ENCODE assay signal across 18 cellular contexts in genomic region chr11:17609536-17610401, GRCh38.
DNase-seq lines count a peak whose midpoint lies in the region; ATAC-seq and TF ChIP-seq lines count a peak whose summit lies in the region.
"Had no signal": no experiment of that assay in that cellular context is flagged by ENCODE, and none has a peak within 500 bp of the region (broad histone marks: within the 10 kb centered on the region; RNA-seq: fewer than 3 reads in every experiment).

No MANE protein-coding gene starts in this region.

- no peaks in the 10 kb centered on the region for H3K4me1 ChIP-seq in foreskin keratinocyte

- no peak for ATAC-seq in foreskin keratinocyte

- peak; percentile 5 for DNase-seq in activated CD4-positive, alpha-beta memory T cell treated with anti-CD3 and anti-CD28 coated beads for 36 hours
- no peak for DNase-seq in activated CD4-positive, alpha-beta memory T cell treated with anti-CD3 and anti-CD28 coated beads, Interleukin-2, amount 10 ng/mL, durations not matched to agents 7 days and 5 days
- DNase-seq in GM13976 (ENCODE audit: low spot score) = peak; percentile 38
- peak; percentile 49 for DNase-seq in islet precursor cell
- peak; percentile 15 for DNase-seq in stimulated activated CD8-positive, alpha-beta memory T cell treated with anti-CD3 and anti-CD28 coated beads, Interleukin-4, amount 100 ng/mL, for 48 hours
- no peak for DNase-seq in NCI-H187 (lab: John Stamatoyannopoulos, UW)
- no peak for DNase-seq in foreskin keratinocyte
- DNase-seq: H9, KG1, NCI-H1105 treated with DMSO at 0.1 percent for 48 hours, NCI-H1694 treated with DMSO at 0.1 percent for 48 hours, NCI-H2107, NCI-H524, NCI-H82, PC-9, SIG-M5 had no signal

- TF ChIP-seq CTCF in GM13976 (IDR thresholded peaks at IDR 0.05; ENCODE audit: borderline replicate concordance, control extremely low read depth, extremely low read depth, insufficient read depth, missing control alignments) (no peak), foreskin keratinocyte (conservative IDR thresholded peaks at IDR 0.05) (no peak)

- H3K27ac ChIP-seq in foreskin keratinocyte = no peak overlapping the region
- H3K27ac ChIP-seq: C4-2B, PC-9, RWPE1 had no signal

- CTCF ChIA-PET in activated CD4-positive, alpha-beta memory T cell treated with anti-CD3 and anti-CD28 coated beads for 36 hours (lab: Charles Lee) = no interaction called here
- CTCF ChIA-PET in activated CD4-positive, alpha-beta memory T cell treated with anti-CD3 and anti-CD28 coated beads, Interleukin-2, amount 10 ng/mL, durations not matched to agents 7 days and 5 days (lab: Charles Lee) = no interaction called here

- H3K4me3 Mint-ChIP-seq in activated CD4-positive, alpha-beta memory T cell treated with anti-CD3 and anti-CD28 coated beads for 36 hours = no peak overlapping the region
- H3K4me3 Mint-ChIP-seq in activated CD4-positive, alpha-beta memory T cell treated with anti-CD3 and anti-CD28 coated beads, Interleukin-2, amount 10 ng/mL, durations not matched to agents 7 days and 5 days = no peak overlapping the region
- H3K4me3 Mint-ChIP-seq: H9 had no signal

- H3K27me3 Mint-ChIP-seq in activated CD4-positive, alpha-beta memory T cell treated with anti-CD3 and anti-CD28 coated beads for 36 hours = peaks cover 7% of the 10 kb centered on the region
- H3K27me3 Mint-ChIP-seq in activated CD4-positive, alpha-beta memory T cell treated with anti-CD3 and anti-CD28 coated beads, Interleukin-2, amount 10 ng/mL, durations not matched to agents 7 days and 5 days = peaks cover 5% of the 10 kb centered on the region

- peaks cover 6% of the 10 kb centered on the region for H3K27me3 ChIP-seq in foreskin keratinocyte

- POLR2A ChIA-PET in activated CD4-positive, alpha-beta memory T cell treated with anti-CD3 and anti-CD28 coated beads for 36 hours (lab: Charles Lee) = no interaction called here
- POLR2A ChIA-PET in activated CD4-positive, alpha-beta memory T cell treated with anti-CD3 and anti-CD28 coated beads, Interleukin-2, amount 10 ng/mL, durations not matched to agents 7 days and 5 days (lab: Charles Lee) = no interaction called here

- in situ Hi-C loops in GM13976 (cut with MboI; ENCODE audit: low sequenced_read_pairs, unreplicated experiment) = no loop called here

- intact Hi-C loops in activated CD4-positive, alpha-beta memory T cell treated with anti-CD3 and anti-CD28 coated beads for 36 hours (cut with micrococcal nuclease) = no loop called here

- H3K36me3 Mint-ChIP-seq in activated CD4-positive, alpha-beta memory T cell treated with anti-CD3 and anti-CD28 coated beads for 36 hours = no peaks in the 10 kb centered on the region
- no peaks in the 10 kb centered on the region for H3K36me3 Mint-ChIP-seq in activated CD4-positive, alpha-beta memory T cell treated with anti-CD3 and anti-CD28 coated beads, Interleukin-2, amount 10 ng/mL, durations not matched to agents 7 days and 5 days (ENCODE audit: low read depth)

- H3K4me1 Mint-ChIP-seq in activated CD4-positive, alpha-beta memory T cell treated with anti-CD3 and anti-CD28 coated beads for 36 hours (ENCODE audit: low read depth) = no peaks in the 10 kb centered on the region
- H3K4me1 Mint-ChIP-seq in activated CD4-positive, alpha-beta memory T cell treated with anti-CD3 and anti-CD28 coated beads, Interleukin-2, amount 10 ng/mL, durations not matched to agents 7 days and 5 days = no peaks in the 10 kb centered on the region

- no peak overlapping the region for H3K27ac Mint-ChIP-seq in activated CD4-positive, alpha-beta memory T cell treated with anti-CD3 and anti-CD28 coated beads for 36 hours
- no peak overlapping the region for H3K27ac Mint-ChIP-seq in activated CD4-positive, alpha-beta memory T cell treated with anti-CD3 and anti-CD28 coated beads, Interleukin-2, amount 10 ng/mL, durations not matched to agents 7 days and 5 days

- H3K9me3 Mint-ChIP-seq in activated CD4-positive, alpha-beta memory T cell treated with anti-CD3 and anti-CD28 coated beads for 36 hours = no peaks in the 10 kb centered on the region
- no peaks in the 10 kb centered on the region for H3K9me3 Mint-ChIP-seq in activated CD4-positive, alpha-beta memory T cell treated with anti-CD3 and anti-CD28 coated beads, Interleukin-2, amount 10 ng/mL, durations not matched to agents 7 days and 5 days
- H3K9me3 Mint-ChIP-seq: H9 had no signal

Comparison
In these comparisons a context has a peak if more than half of its experiments do, and no peak if none do; other contexts are left out.
1. DNase-seq: peak in activated CD4-positive, alpha-beta memory T cell treated with anti-CD3 and anti-CD28 coated beads for 36 hours (single experiment), GM13976 (single experiment), islet precursor cell (single experiment) and stimulated activated CD8-positive, alpha-beta memory T cell treated with anti-CD3 and anti-CD28 coated beads, Interleukin-4, amount 100 ng/mL, for 48 hours (single experiment); none in activated CD4-positive, alpha-beta memory T cell treated with anti-CD3 and anti-CD28 coated beads, Interleukin-2, amount 10 ng/mL, durations not matched to agents 7 days and 5 days (single experiment), NCI-H187 (0 of 2) and foreskin keratinocyte (0 of 2).